18 cellular contexts compared by ENCODE assay signal in genomic region chr3:78913711-78914110, GRCh38.
"Had no signal": no experiment of that assay in that cellular context is flagged by ENCODE, and none has a peak within 500 bp of the region (broad histone marks: within the 10 kb centered on the region; RNA-seq: fewer than 3 reads in every experiment).

No MANE protein-coding gene starts in this region.

- H3K4me1 ChIP-seq: gastroesophageal sphincter had no signal

- H3K4me1 Mint-ChIP-seq: activated T-helper 17 cell treated with anti-CD3 and anti-CD28 coated beads, Interleukin-2, amount 50 U/mL, for 72 hours; naive thymus-derived CD4-positive, alpha-beta T cell had no signal

- H3K9me3 Mint-ChIP-seq: activated naive CD8-positive, alpha-beta T cell treated with anti-CD3 and anti-CD28 coated beads for 36 hours; activated T-helper 17 cell treated with anti-CD3 and anti-CD28 coated beads, Interleukin-2, amount 50 U/mL, for 72 hours; type B pancreatic cell had no signal

- H3K4me3 ChIP-seq: gastroesophageal sphincter, heart right ventricle, smooth muscle cell, stomach had no signal

- ATAC-seq: activated T-helper 17 cell treated with anti-CD3 and anti-CD28 coated beads, Interleukin-2, amount 50 U/mL, for 72 hours; esophagus mucosa; gastroesophageal sphincter; heart right ventricle; left ventricle myocardium superior; naive thymus-derived CD4-positive, alpha-beta T cell; sciatic nerve had no signal

- H3K27me3 Mint-ChIP-seq: activated naive CD8-positive, alpha-beta T cell treated with anti-CD3 and anti-CD28 coated beads for 36 hours; activated T-helper 17 cell treated with anti-CD3 and anti-CD28 coated beads, Interleukin-2, amount 50 U/mL, for 72 hours; naive thymus-derived CD4-positive, alpha-beta T cell; type B pancreatic cell had no signal

- H3K27ac Mint-ChIP-seq: activated naive CD8-positive, alpha-beta T cell treated with anti-CD3 and anti-CD28 coated beads for 36 hours; activated T-helper 17 cell treated with anti-CD3 and anti-CD28 coated beads, Interleukin-2, amount 50 U/mL, for 72 hours; naive thymus-derived CD4-positive, alpha-beta T cell; type B pancreatic cell had no signal

- H3K27me3 ChIP-seq: gastroesophageal sphincter, heart right ventricle, stomach had no signal

- H3K4me2 ChIP-seq: smooth muscle cell had no signal

- DNase-seq: activated CD4-positive, alpha-beta T cell treated with anti-CD3 and anti-CD28 coated beads, Interleukin-2, amount 50 U/mL, for 48 hours; activated naive CD4-positive, alpha-beta T cell; activated naive CD8-positive, alpha-beta T cell treated with anti-CD3 and anti-CD28 coated beads for 36 hours; activated T-cell treated with anti-CD3 and anti-CD28 coated beads for 4 hours; amniotic stem cell; effector CD4-positive, alpha-beta T cell; heart right ventricle; left ventricle myocardium superior; naive thymus-derived CD4-positive, alpha-beta T cell; stimulated activated CD4-positive, alpha-beta T cell treated with anti-CD3 and anti-CD28 coated beads, Interleukin-4, amount 100 ng/mL, for 1 hour; stomach had no signal

- H3K9me3 ChIP-seq: gastroesophageal sphincter, stomach had no signal

- H3K36me3 Mint-ChIP-seq: naive thymus-derived CD4-positive, alpha-beta T cell; type B pancreatic cell had no signal

- H3K27ac ChIP-seq: gastroesophageal sphincter, heart right ventricle, stomach, VCaP had no signal

- H3K36me3 ChIP-seq: gastroesophageal sphincter, heart right ventricle, stomach had no signal

- H3K4me3 Mint-ChIP-seq: activated naive CD8-positive, alpha-beta T cell treated with anti-CD3 and anti-CD28 coated beads for 36 hours; activated T-helper 17 cell treated with anti-CD3 and anti-CD28 coated beads, Interleukin-2, amount 50 U/mL, for 72 hours; naive thymus-derived CD4-positive, alpha-beta T cell; type B pancreatic cell had no signal
